ENCODE assay signal across 10 cellular contexts in the genomic region with DNA sequence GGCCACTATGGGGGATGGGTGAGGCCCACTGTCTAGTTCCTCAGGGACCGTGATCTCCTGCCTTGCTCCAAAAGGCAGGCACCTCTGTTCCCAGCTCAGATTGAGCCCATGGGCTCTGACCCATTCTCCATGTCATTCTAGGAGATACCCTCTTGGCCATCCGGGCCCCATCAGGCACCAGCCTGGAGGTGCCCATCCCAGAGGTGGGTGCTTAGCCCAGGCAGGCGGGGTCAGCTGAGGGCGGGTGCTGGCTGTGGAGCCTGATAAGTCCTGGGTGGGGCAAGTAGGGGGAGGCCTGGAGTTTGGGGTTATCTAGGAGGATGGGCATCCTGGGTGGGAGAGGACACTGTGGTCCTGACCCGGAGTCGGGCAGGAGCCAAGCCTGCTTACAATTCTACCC. TPM values are rescaled to one million over a fixed set of nuclear protein-coding genes. Genes with fewer than 3 reads are reported as not detected.
A peak's percentile ranks its signal among the peaks of the same experiment; 100 is the strongest.
DNase-seq lines count a peak whose midpoint lies in the region; ATAC-seq and TF ChIP-seq lines count a peak whose summit lies in the region.
"Had no signal": no experiment of that assay in that cellular context is flagged by ENCODE, and none has a peak within 500 bp of the region (broad histone marks: within the 10 kb centered on the region; RNA-seq: fewer than 3 reads in every experiment).

No MANE protein-coding gene starts in this region.

- POLR2A ChIA-PET in activated naive CD8-positive, alpha-beta T cell treated with anti-CD3 and anti-CD28 coated beads, Interleukin-2, amount 10 ng/mL, durations not matched to agents 7 days and 5 days (lab: Charles Lee) = no interaction called here

- H3K9me3 Mint-ChIP-seq in activated T-cell treated with anti-CD3 and anti-CD28 coated beads, Interleukin-2, amount 50 U/mL, for 4 hours = no peaks in the 10 kb centered on the region
- no peaks in the 10 kb centered on the region for H3K9me3 Mint-ChIP-seq in activated naive CD8-positive, alpha-beta T cell treated with anti-CD3 and anti-CD28 coated beads, Interleukin-2, amount 10 ng/mL, durations not matched to agents 7 days and 5 days
- no peaks in the 10 kb centered on the region for H3K9me3 Mint-ChIP-seq in progenitor cell of endocrine pancreas (ENCODE audit: low read depth)

- no peak for TF ChIP-seq POLR2A in tibial nerve (IDR thresholded peaks at IDR 0.05)

- H3K9me3 ChIP-seq in tibial nerve (no peaks in the 10 kb centered on the region), tibial artery (no peaks in the 10 kb centered on the region)
- H3K9me3 ChIP-seq: heart left ventricle, thyroid gland had no signal

- no peak for TF ChIP-seq CTCF in progenitor cell of endocrine pancreas (IDR thresholded peaks at IDR 0.05; ENCODE audit: unreplicated experiment)
- TF ChIP-seq CTCF in tibial nerve (IDR thresholded peaks at IDR 0.05) = no peak
- no peak for TF ChIP-seq CTCF in tibial artery (IDR thresholded peaks at IDR 0.05)

- H3K27ac Mint-ChIP-seq in activated naive CD8-positive, alpha-beta T cell treated with anti-CD3 and anti-CD28 coated beads, Interleukin-2, amount 10 ng/mL, durations not matched to agents 7 days and 5 days = no peak overlapping the region
- no peak overlapping the region for H3K27ac Mint-ChIP-seq in progenitor cell of endocrine pancreas

- intact Hi-C loops in tibial artery (cut with DNase I; ENCODE audit: low total_unique reads) = no loop called here

- H3K4me3 ChIP-seq in tibial nerve (no peak overlapping the region), tibial artery (no peak overlapping the region)
- H3K4me3 ChIP-seq: lung, thyroid gland had no signal

- WGBS in tibial nerve, 2 donors = 86 to 91% methylated on average over 5 to 6 of the region's 6 CpGs

- H3K4me3 Mint-ChIP-seq in activated T-cell treated with anti-CD3 and anti-CD28 coated beads, Interleukin-2, amount 50 U/mL, for 4 hours = peak overlapping the region; percentile 94
- H3K4me3 Mint-ChIP-seq in activated naive CD8-positive, alpha-beta T cell treated with anti-CD3 and anti-CD28 coated beads, Interleukin-2, amount 10 ng/mL, durations not matched to agents 7 days and 5 days = peak overlapping the region; percentile 95
- peak overlapping the region; percentile 80 for H3K4me3 Mint-ChIP-seq in progenitor cell of endocrine pancreas (ENCODE audit: low read depth)

- no peak for ATAC-seq in activated T-cell treated with anti-CD3 and anti-CD28 coated beads, Interleukin-2, amount 50 U/mL, for 4 hours
- ATAC-seq in activated naive CD8-positive, alpha-beta T cell treated with anti-CD3 and anti-CD28 coated beads, Interleukin-2, amount 10 ng/mL, durations not matched to agents 7 days and 5 days (ENCODE audit: low read depth) = no peak
- ATAC-seq: heart left ventricle had no signal

- H3K36me3 Mint-ChIP-seq in activated T-cell treated with anti-CD3 and anti-CD28 coated beads, Interleukin-2, amount 50 U/mL, for 4 hours (ENCODE audit: insufficient read depth) = peaks cover 33% of the 10 kb centered on the region
- H3K36me3 Mint-ChIP-seq in activated naive CD8-positive, alpha-beta T cell treated with anti-CD3 and anti-CD28 coated beads, Interleukin-2, amount 10 ng/mL, durations not matched to agents 7 days and 5 days = peaks cover 17% of the 10 kb centered on the region
- peaks cover 17% of the 10 kb centered on the region for H3K36me3 Mint-ChIP-seq in progenitor cell of endocrine pancreas (ENCODE audit: insufficient read depth)

- peaks cover 35% of the 10 kb centered on the region for H3K4me1 Mint-ChIP-seq in activated T-cell treated with anti-CD3 and anti-CD28 coated beads, Interleukin-2, amount 50 U/mL, for 4 hours (ENCODE audit: low read depth)
- peaks cover 32% of the 10 kb centered on the region for H3K4me1 Mint-ChIP-seq in activated naive CD8-positive, alpha-beta T cell treated with anti-CD3 and anti-CD28 coated beads, Interleukin-2, amount 10 ng/mL, durations not matched to agents 7 days and 5 days
- peaks cover 15% of the 10 kb centered on the region for H3K4me1 Mint-ChIP-seq in progenitor cell of endocrine pancreas (ENCODE audit: low read depth)

- H3K36me3 ChIP-seq in tibial nerve = peaks cover 2 to 50% (median 27%) of the 10 kb centered on the region in 3 donors
- peaks cover 41 to 57% (median 46%) of the 10 kb centered on the region in 3 donors for H3K36me3 ChIP-seq in tibial artery

- H3K27ac ChIP-seq in tibial nerve (peak overlapping the region in 1 of 4 donors; percentile 85), tibial artery (no peak overlapping the region)
- H3K27ac ChIP-seq: heart left ventricle, thyroid gland had no signal

- TF ChIP-seq EP300 in tibial nerve (IDR thresholded peaks at IDR 0.05) = no peak

- H3K4me1 ChIP-seq in tibial nerve = peaks cover 0 to 63% (median 27%) of the 10 kb centered on the region in 4 donors
- H3K4me1 ChIP-seq in tibial artery = peaks cover 12 to 42% (median 25%) of the 10 kb centered on the region in 4 donors

- H3K27me3 Mint-ChIP-seq in activated T-cell treated with anti-CD3 and anti-CD28 coated beads, Interleukin-2, amount 50 U/mL, for 4 hours (ENCODE audit: low read depth) = no peaks in the 10 kb centered on the region
- H3K27me3 Mint-ChIP-seq in activated naive CD8-positive, alpha-beta T cell treated with anti-CD3 and anti-CD28 coated beads, Interleukin-2, amount 10 ng/mL, durations not matched to agents 7 days and 5 days = no peaks in the 10 kb centered on the region
- no peaks in the 10 kb centered on the region for H3K27me3 Mint-ChIP-seq in progenitor cell of endocrine pancreas

- H3K27me3 ChIP-seq in tibial nerve (no peaks in the 10 kb centered on the region), tibial artery (no peaks in the 10 kb centered on the region)
- H3K27me3 ChIP-seq: heart left ventricle, thyroid gland had no signal

- DNase-seq in activated T-cell treated with anti-CD3 and anti-CD28 coated beads, Interleukin-2, amount 50 U/mL, for 4 hours = no peak
- DNase-seq in activated T-cell treated with anti-CD3 and anti-CD28 coated beads for 4 hours (no peak), progenitor cell of endocrine pancreas (ENCODE audit: low spot score, unreplicated experiment) (no peak), tibial nerve (ENCODE audit: low spot score in 2 of 2) (no peak), tibial artery (no peak)
- no peak for DNase-seq in activated naive CD8-positive, alpha-beta T cell treated with anti-CD3 and anti-CD28 coated beads, Interleukin-2, amount 10 ng/mL, durations not matched to agents 7 days and 5 days
- DNase-seq: NCI-H187 treated with DMSO at 0.1 percent for 48 hours, thyroid gland had no signal

RNA-seq across cellular contexts. Expression of a gene that starts 2.3 kb away (rescaled TPM):
- 100 to 1,000 TPM; 195 to 201 (median 198) TPM for total RNA-seq in activated T-cell treated with anti-CD3 and anti-CD28 coated beads, Interleukin-2, amount 50 U/mL, for 4 hours
- total RNA-seq in activated naive CD8-positive, alpha-beta T cell treated with anti-CD3 and anti-CD28 coated beads, Interleukin-2, amount 10 ng/mL, durations not matched to agents 7 days and 5 days = 100 to 1,000 TPM; 105 to 114 TPM
- 82.1 and 82.8 TPM in 2 replicates for total RNA-seq in progenitor cell of endocrine pancreas
- total RNA-seq in tibial nerve = 100 to 1,000 TPM in 2 of 4 donors, 10 to 100 TPM in 2; 60.1 to 119 (median 99.8) TPM

RNA-seq across cellular contexts. Expression of a gene that starts 4.3 kb away (rescaled TPM):
- total RNA-seq in activated T-cell treated with anti-CD3 and anti-CD28 coated beads, Interleukin-2, amount 50 U/mL, for 4 hours = not detected
- total RNA-seq in activated naive CD8-positive, alpha-beta T cell treated with anti-CD3 and anti-CD28 coated beads, Interleukin-2, amount 10 ng/mL, durations not matched to agents 7 days and 5 days = not detected
- total RNA-seq in progenitor cell of endocrine pancreas = not detected in 2 replicates
- total RNA-seq in tibial nerve = 1 to 10 TPM in 3 of 4 donors, under 1 TPM in 1; 0.66 to 3.9 (median 2.6) TPM

RNA-seq across cellular contexts. Expression of a gene that starts 4.7 kb away (rescaled TPM):
- 1 to 10 TPM; 5.1 to 5.9 (median 5.3) TPM for total RNA-seq in activated T-cell treated with anti-CD3 and anti-CD28 coated beads, Interleukin-2, amount 50 U/mL, for 4 hours
- total RNA-seq in activated naive CD8-positive, alpha-beta T cell treated with anti-CD3 and anti-CD28 coated beads, Interleukin-2, amount 10 ng/mL, durations not matched to agents 7 days and 5 days = 1 to 10 TPM; 7.6 to 9.4 TPM
- total RNA-seq in progenitor cell of endocrine pancreas = 5.4 and 5.5 TPM in 2 replicates
- 10 to 100 TPM in 1 of 4 donors, 1 to 10 TPM in 3; 2.4 to 14.4 (median 4.4) TPM for total RNA-seq in tibial nerve

RNA-seq across cellular contexts. Expression of a gene that starts 10.5 kb away (rescaled TPM):
- total RNA-seq in activated T-cell treated with anti-CD3 and anti-CD28 coated beads, Interleukin-2, amount 50 U/mL, for 4 hours = 10 to 100 TPM; 10.1 to 15.5 (median 14.7) TPM
- total RNA-seq in activated naive CD8-positive, alpha-beta T cell treated with anti-CD3 and anti-CD28 coated beads, Interleukin-2, amount 10 ng/mL, durations not matched to agents 7 days and 5 days = 10 to 100 TPM; 57.4 to 59.1 TPM
- total RNA-seq in progenitor cell of endocrine pancreas = 137 and 145 TPM in 2 replicates
- 10 to 100 TPM; 13.6 to 42.9 (median 18.9) TPM for total RNA-seq in tibial nerve

RNA-seq across cellular contexts. Expression of a gene that starts 23.9 kb away (rescaled TPM):
- total RNA-seq in activated T-cell treated with anti-CD3 and anti-CD28 coated beads, Interleukin-2, amount 50 U/mL, for 4 hours = 1 to 10 TPM in 2 of 3 donors, under 1 TPM in 1; 0.99 to 3.7 (median 1.4) TPM
- 10 to 100 TPM; 17.7 to 18.6 TPM for total RNA-seq in activated naive CD8-positive, alpha-beta T cell treated with anti-CD3 and anti-CD28 coated beads, Interleukin-2, amount 10 ng/mL, durations not matched to agents 7 days and 5 days
- total RNA-seq in progenitor cell of endocrine pancreas = 9.4 and 12.7 TPM in 2 replicates
- total RNA-seq in tibial nerve = 10 to 100 TPM; 55.5 to 95.4 (median 76.6) TPM
